ENCODE assay signal across 15 cellular contexts in genomic region chr13:104571890-104572229, GRCh38.
DNase-seq lines count a peak whose midpoint lies in the region; ATAC-seq, FAIRE-seq and TF ChIP-seq lines count a peak whose summit lies in the region.
"Had no signal": no experiment of that assay in that cellular context is flagged by ENCODE, and none has a peak within 500 bp of the region (broad histone marks: within the 10 kb centered on the region; RNA-seq: fewer than 3 reads in every experiment).

No MANE protein-coding gene starts in this region.

- H3K4me2 ChIP-seq in IMR-90 (ENCODE audit: low read depth, low read length) (no peak overlapping the region), mesenchymal stem cell (ENCODE audit: low read length, poor library complexity, severe bottlenecking) (no peak overlapping the region)

- ATAC-seq in IMR-90 (ENCODE audit: low read depth) = no peak
- ATAC-seq: T-helper 17 cell had no signal

- H3K23ac ChIP-seq in IMR-90 (ENCODE audit: low read depth, low read length) (no peak overlapping the region), mesenchymal stem cell (ENCODE audit: low read length in 2 of 2) (no peak overlapping the region)

- no peak for FAIRE-seq in D721Med (lab: Jason Lieb, UNC)
- FAIRE-seq: G401.6 had no signal

- H2BK5ac ChIP-seq in IMR-90 (ENCODE audit: low read depth, low read length, poor library complexity, severe bottlenecking) (no peak overlapping the region), mesenchymal stem cell (ENCODE audit: low read depth, low read length, poor library complexity, severe bottlenecking) (no peak overlapping the region)

- H3K27ac ChIP-seq in IMR-90 (ENCODE audit: insufficient read depth, low read length) (no peak overlapping the region), ascending aorta (peak overlapping the region; percentile 26 to 58), mesenchymal stem cell (ENCODE audit: low read length, poor library complexity, severe bottlenecking) (peak overlapping the region; percentile 51), stomach smooth muscle (ENCODE audit: low read length) (peak overlapping the region; percentile 66)
- H3K27ac ChIP-seq: lower lobe of right lung had no signal

- no peak overlapping the region for H3K4me3 ChIP-seq in IMR-90 (ENCODE audit: insufficient read depth, low read depth, low read length)
- peak overlapping the region in 1 of 2 donors; percentile 45 for H3K4me3 ChIP-seq in ascending aorta
- H3K4me3 ChIP-seq in mesenchymal stem cell (ENCODE audit: insufficient read depth in 1 of 2, low read depth in 1 of 2, low read length in 2 of 2) = no peak overlapping the region
- peak overlapping the region; percentile 29 to 60 for H3K4me3 ChIP-seq in stomach smooth muscle (ENCODE audit: low read length in 2 of 2)
- H3K4me3 ChIP-seq: lower lobe of right lung had no signal

- H2AK5ac ChIP-seq in IMR-90 (ENCODE audit: low read depth, low read length) = no peak overlapping the region
- peak overlapping the region; percentile 73 for H2AK5ac ChIP-seq in mesenchymal stem cell (ENCODE audit: low read length, severe bottlenecking)

- no peaks in the 10 kb centered on the region for H3K9me1 ChIP-seq in IMR-90 (ENCODE audit: insufficient read depth, low read length)

- H4K91ac ChIP-seq in IMR-90 (ENCODE audit: insufficient read depth, low read depth, low read length) (no peak overlapping the region), mesenchymal stem cell (ENCODE audit: low read length) (no peak overlapping the region)

- H2BK120ac ChIP-seq in IMR-90 (ENCODE audit: low read depth, low read length) (no peak overlapping the region), mesenchymal stem cell (ENCODE audit: low read depth, low read length) (no peak overlapping the region)

- no peak overlapping the region for H4K5ac ChIP-seq in IMR-90 (ENCODE audit: low read depth, low read length)

- dilution Hi-C loops in IMR-90 (cut with HindIII; ENCODE audit: low sequenced_read_pairs, unreplicated experiment) = no loop called here

- no peak overlapping the region for H2BK15ac ChIP-seq in IMR-90 (ENCODE audit: low read depth, low read length)
- H2BK15ac ChIP-seq in mesenchymal stem cell (ENCODE audit: low read depth, poor library complexity, severe bottlenecking) = no peak overlapping the region

- in situ Hi-C loops in IMR-90 (cut with MboI; ENCODE audit: low sequenced_read_pairs) = loop anchor here (10.0 to 25.0 kb wide), 2 partner anchors 685 to 1963 kb away; partner anchors contain the start of gene EFNB2

- intact Hi-C loops in IMR-90 (cut with micrococcal nuclease) = loop anchor here (1.0 to 5.0 kb wide), 4 partner anchors 200 to 1961 kb away; no protein-coding TSS in a partner anchor
- intact Hi-C loops in ascending aorta (cut with DNase I) = loop anchor here (5.0 kb wide), 1 partner anchor 1960 kb away; no protein-coding TSS in a partner anchor

- H2BK20ac ChIP-seq in IMR-90 (ENCODE audit: low read depth, low read length) = no peak overlapping the region

- H2BK12ac ChIP-seq in mesenchymal stem cell (ENCODE audit: low read length in 2 of 2) = no peak overlapping the region

- H3K14ac ChIP-seq in IMR-90 (replicated peaks; ENCODE audit: low read depth, low read length) (no peak overlapping the region), mesenchymal stem cell (ENCODE audit: low read length in 2 of 2) (no peak overlapping the region)

- H3K18ac ChIP-seq in IMR-90 (ENCODE audit: low read depth, low read length) (no peak overlapping the region), mesenchymal stem cell (ENCODE audit: low read depth in 1 of 2, low read length in 2 of 2) (no peak overlapping the region)

- H3K27me3 ChIP-seq in IMR-90 (ENCODE audit: control insufficient read depth, insufficient read depth, low read length) (no peaks in the 10 kb centered on the region), ascending aorta (no peaks in the 10 kb centered on the region), mesenchymal stem cell (ENCODE audit: control insufficient read depth in 1 of 2, insufficient read depth in 1 of 2, low read length in 2 of 2) (no peaks in the 10 kb centered on the region), stomach smooth muscle (ENCODE audit: control insufficient read depth in 1 of 2, insufficient read depth in 2 of 2, low read length in 2 of 2) (no peaks in the 10 kb centered on the region)

- no peak for DNase-seq in IMR-90
- DNase-seq in ascending aorta (ENCODE audit: low spot score in 2 of 2) = no peak
- DNase-seq in mesenchymal stem cell = no peak
- DNase-seq in iPS-NIHi7 (ENCODE audit: extremely low spot score) = no peak
- DNase-seq in D721Med (ENCODE audit: insufficient read length, low spot score) = no peak
- DNase-seq in NCI-H774 (lab: John Stamatoyannopoulos, UW) = no peak
- DNase-seq: activated CD4-positive, alpha-beta T cell treated with anti-CD3 and anti-CD28 coated beads for 4 hours; activated naive CD4-positive, alpha-beta T cell treated with Interleukin-2 at 50 U/mL for 16 hours; activated T-cell treated with anti-CD3 and anti-CD28 coated beads, Interleukin-2, amount 50 U/mL, for 24 hours; lower lobe of right lung; NK-92 treated with Interleukin-12 subunit alpha and Interleukin-12 subunit beta, amount 100 ng/mL, for 24 hours; stimulated activated CD4-positive, alpha-beta T cell treated with anti-CD3 and anti-CD28 coated beads, Interleukin-4, amount 100 ng/mL, for 1 hour; T-helper 17 cell had no signal

- no peak overlapping the region for H2AK9ac ChIP-seq in IMR-90 (replicated peaks; ENCODE audit: low read depth, low read length, poor library complexity)

- no peak for TF ChIP-seq CTCF in IMR-90 (conservative IDR thresholded peaks at IDR 0.05; ENCODE audit: low read depth, low read length)
- no peak for TF ChIP-seq CTCF in ascending aorta (IDR thresholded peaks at IDR 0.05)
- TF ChIP-seq CTCF in D721Med (IDR thresholded peaks at IDR 0.05; ENCODE audit: insufficient read depth, missing control alignments) = no peak

- 60% methylated on average over 1 of the region's 2 CpGs; no CpG with 5 or more reads in 1 of the 2 experiments for WGBS in IMR-90 (ENCODE audit: extremely low coverage in 2 of 2, insufficient read length in 1 of 2), 2 experiments
- 53% methylated on average over 2 of the region's 2 CpGs for WGBS in mesenchymal stem cell

- H4K8ac ChIP-seq in IMR-90 (ENCODE audit: low read depth in 2 of 2, low read length in 2 of 2) (no peak overlapping the region), mesenchymal stem cell (ENCODE audit: low read length) (no peak overlapping the region)

- H3K79me1 ChIP-seq in IMR-90 (ENCODE audit: low read depth in 1 of 2, low read length in 2 of 2) (no peaks in the 10 kb centered on the region), mesenchymal stem cell (replicated peaks; ENCODE audit: low read length, poor library complexity, severe bottlenecking) (no peaks in the 10 kb centered on the region)

- TF ChIP-seq POLR2A in IMR-90 (IDR thresholded peaks at IDR 0.05; ENCODE audit: low read depth, low read length) = no peak

- H3K36me3 ChIP-seq in IMR-90 (ENCODE audit: control insufficient read depth, insufficient read depth, low read length) = no peaks in the 10 kb centered on the region
- no peaks in the 10 kb centered on the region for H3K36me3 ChIP-seq in ascending aorta
- no peaks in the 10 kb centered on the region for H3K36me3 ChIP-seq in mesenchymal stem cell (ENCODE audit: control insufficient read depth in 1 of 2, insufficient read depth in 2 of 2, low read depth in 1 of 2, low read length in 2 of 2)
- H3K36me3 ChIP-seq in stomach smooth muscle (ENCODE audit: control insufficient read depth in 2 of 2, insufficient read depth in 2 of 2, low read length in 2 of 2) = no peaks in the 10 kb centered on the region
- H3K36me3 ChIP-seq: lower lobe of right lung had no signal

- H2AFZ ChIP-seq in IMR-90 (replicated peaks; ENCODE audit: low read length, poor library complexity) (peak overlapping the region; percentile 81), mesenchymal stem cell (ENCODE audit: low read depth, low read length) (no peak overlapping the region)

- CTCF ChIA-PET in IMR-90 (lab: Yijun Ruan, JAX) = interaction anchor here (0.6 to 2.4 kb wide), 13 partner anchors 8 to 1964 kb away, joined by 3 to 9 read pairs (median 4); no protein-coding TSS in a partner anchor

- H4K20me1 ChIP-seq in IMR-90 (ENCODE audit: insufficient read depth, low read length) = no peaks in the 10 kb centered on the region

- no peak overlapping the region for H3K9ac ChIP-seq in IMR-90 (ENCODE audit: low read depth, low read length)
- H3K9ac ChIP-seq in mesenchymal stem cell (ENCODE audit: low read length) = peak overlapping the region; percentile 37
- peak overlapping the region; percentile 30 to 35 for H3K9ac ChIP-seq in stomach smooth muscle (ENCODE audit: low read length in 2 of 2)

- POLR2A ChIA-PET in IMR-90 (lab: Charles Lee; ENCODE audit: unreplicated experiment) = no interaction called here

- BruUV-seq in IMR-90 (replicated peaks; lab: Mats Ljungman, UMichigan) = no TSS peak

- H3K4ac ChIP-seq in IMR-90 (ENCODE audit: low read depth, low read length) (no peak overlapping the region), mesenchymal stem cell (ENCODE audit: low read depth in 1 of 2, low read length in 2 of 2) (no peak overlapping the region)

- H3K9me3 ChIP-seq in IMR-90 (ENCODE audit: control insufficient read depth, insufficient read depth, low read length) (no peaks in the 10 kb centered on the region), ascending aorta (no peaks in the 10 kb centered on the region), mesenchymal stem cell (ENCODE audit: control insufficient read depth, low read length) (no peaks in the 10 kb centered on the region), stomach smooth muscle (ENCODE audit: control insufficient read depth in 2 of 2, low read length in 2 of 2) (no peaks in the 10 kb centered on the region)
- H3K9me3 ChIP-seq: lower lobe of right lung had no signal

- no peak for TF ChIP-seq RAD21 in IMR-90 (IDR thresholded peaks at IDR 0.05; ENCODE audit: low read length)

- no peak overlapping the region for H3K56ac ChIP-seq in IMR-90 (ENCODE audit: extremely low read depth, insufficient read depth, low read length)

- H3K4me1 ChIP-seq in IMR-90 (ENCODE audit: control insufficient read depth, insufficient read depth, low read length) (peaks cover 1% of the 10 kb centered on the region; the same call in 1 of the 2 replicates), ascending aorta (peaks cover 3 to 6% of the 10 kb centered on the region in 2 donors), mesenchymal stem cell (ENCODE audit: control insufficient read depth, insufficient read depth, low read depth, low read length) (peaks cover 3% of the 10 kb centered on the region), stomach smooth muscle (ENCODE audit: control insufficient read depth, insufficient read depth, low read length) (peaks cover 2% of the 10 kb centered on the region)
- H3K4me1 ChIP-seq: lower lobe of right lung had no signal

TF ChIP-seq in IMR-90, 13 proteins besides CTCF, POLR2A, EP300 and RAD21 (continues in another document):
- TF ChIP-seq CHD1 (IDR thresholded peaks at IDR 0.05; ENCODE audit: low read depth, low read length) = no peak
- TF ChIP-seq MXI1 (IDR thresholded peaks at IDR 0.05; ENCODE audit: borderline replicate concordance, low read depth, low read length) = no peak

Comparison
In these comparisons a context has a peak if more than half of its experiments do, and no peak if none do; other contexts are left out.
1. H3K4me3 ChIP-seq: peak in stomach smooth muscle (2 of 2); none in IMR-90 (single experiment) and mesenchymal stem cell (0 of 2).